10 cellular contexts compared by ENCODE assay signal in the genomic region with DNA sequence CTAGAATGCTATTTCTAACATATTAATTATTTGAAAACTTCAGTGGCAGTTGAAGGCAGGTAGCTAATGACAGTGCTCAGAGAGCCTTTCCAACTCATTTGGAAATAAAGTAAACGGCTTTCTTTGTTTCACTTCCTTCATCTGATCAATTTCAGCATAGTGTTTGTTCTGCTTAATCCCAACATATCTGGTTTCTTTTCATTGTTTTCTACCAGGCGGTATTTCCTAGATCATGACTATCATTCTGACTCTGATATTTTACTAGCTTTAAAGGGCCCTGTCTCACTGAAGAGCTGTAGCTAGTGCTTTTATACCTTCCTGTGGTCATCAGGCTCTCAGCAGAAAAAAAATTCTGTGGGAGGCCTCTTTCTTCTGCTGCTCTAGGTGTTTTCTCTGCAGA.
DNase-seq lines count a peak whose midpoint lies in the region; ATAC-seq and TF ChIP-seq lines count a peak whose summit lies in the region.
"Had no signal": no experiment of that assay in that cellular context is flagged by ENCODE, and none has a peak within 500 bp of the region (broad histone marks: within the 10 kb centered on the region; RNA-seq: fewer than 3 reads in every experiment).

No MANE protein-coding gene starts in this region.

- H3K27ac Mint-ChIP-seq in activated T-cell treated with anti-CD3 and anti-CD28 coated beads, Interleukin-2, amount 50 U/mL, for 72 hours = no peak overlapping the region

- H3K4me3 Mint-ChIP-seq in activated T-cell treated with anti-CD3 and anti-CD28 coated beads, Interleukin-2, amount 50 U/mL, for 72 hours = no peak overlapping the region

- H3K9me3 ChIP-seq in DOHH2 (ENCODE audit: control insufficient read depth, insufficient read depth, low read length) = peaks cover 3% of the 10 kb centered on the region; the same call in 1 of the 2 replicates

- H3K36me3 ChIP-seq in DOHH2 (ENCODE audit: control insufficient read depth, low read length) = no peaks in the 10 kb centered on the region

- H3K4me1 Mint-ChIP-seq in activated T-cell treated with anti-CD3 and anti-CD28 coated beads, Interleukin-2, amount 50 U/mL, for 72 hours (ENCODE audit: low read depth) = no peaks in the 10 kb centered on the region

- no peaks in the 10 kb centered on the region for H4K20me1 ChIP-seq in DOHH2 (ENCODE audit: control insufficient read depth, insufficient read depth, low read depth, low read length)

- no peaks in the 10 kb centered on the region for H3K9me3 Mint-ChIP-seq in activated T-cell treated with anti-CD3 and anti-CD28 coated beads, Interleukin-2, amount 50 U/mL, for 72 hours

- peak; percentile 96 for DNase-seq in MV-4-11 (lab: John Stamatoyannopoulos, UW)
- no peak for DNase-seq in NCI-H1417 treated with DMSO at 0.1 percent for 48 hours (lab: John Stamatoyannopoulos, UW)
- no peak for DNase-seq in stimulated activated naive CD8-positive, alpha-beta T cell treated with anti-CD3 and anti-CD28 coated beads, Interleukin-15, Interleukin-2, amounts not matched to agents 100 U/mL and 50 U/mL, for 24 hours
- no peak for DNase-seq in activated T-cell treated with anti-CD3 and anti-CD28 coated beads, Interleukin-2, amount 50 U/mL, for 72 hours
- DNase-seq in NCI-H446 (lab: John Stamatoyannopoulos, UW) = no peak
- DNase-seq: activated CD8-positive, alpha-beta memory T cell treated with anti-CD3 and anti-CD28 coated beads for 24 hours; Karpas-422 had no signal

- H3K9me2 ChIP-seq in DOHH2 (replicated peaks; ENCODE audit: control insufficient read depth, low read length) = no peaks in the 10 kb centered on the region

- H3K27me3 Mint-ChIP-seq in activated T-cell treated with anti-CD3 and anti-CD28 coated beads, Interleukin-2, amount 50 U/mL, for 72 hours (ENCODE audit: low read depth) = peaks cover 12% of the 10 kb centered on the region

- H3K27ac ChIP-seq in DOHH2 (ENCODE audit: low read depth, low read length) = no peak overlapping the region

- H3K36me3 Mint-ChIP-seq in activated T-cell treated with anti-CD3 and anti-CD28 coated beads, Interleukin-2, amount 50 U/mL, for 72 hours (ENCODE audit: insufficient read depth in 2 of 2) = no peaks in the 10 kb centered on the region

- H3K4me2 ChIP-seq in DOHH2 (ENCODE audit: low read length) = 0 out of 2 replicates have a peak overlapping the region, but pooled peaks have one; percentile 0

- no peaks in the 10 kb centered on the region for H3F3A ChIP-seq in DOHH2 (ENCODE audit: control insufficient read depth, insufficient read depth)

- ATAC-seq in GM19395 (IDR thresholded peaks at IDR 0.05; ENCODE audit: unreplicated experiment) = peak; percentile 88
- ATAC-seq in HG02938 (IDR thresholded peaks at IDR 0.05; ENCODE audit: unreplicated experiment) = peak; percentile 89
- ATAC-seq in stimulated activated naive CD8-positive, alpha-beta T cell treated with anti-CD3 and anti-CD28 coated beads, Interleukin-15, Interleukin-2, amounts not matched to agents 100 U/mL and 50 U/mL, for 24 hours = no peak
- ATAC-seq in activated T-cell treated with anti-CD3 and anti-CD28 coated beads, Interleukin-2, amount 50 U/mL, for 72 hours (replicated peaks in 1 of 2) = no peak

- peaks cover 11% of the 10 kb centered on the region for H3K4me1 ChIP-seq in DOHH2 (ENCODE audit: control insufficient read depth, low read length)

- H3K79me2 ChIP-seq in DOHH2 (ENCODE audit: control insufficient read depth, low read length) = no peaks in the 10 kb centered on the region

- TF ChIP-seq CTCF in DOHH2 (IDR thresholded peaks at IDR 0.05; ENCODE audit: low read depth, low read length, poor library complexity, severe bottlenecking) = no peak

- H3K4me3 ChIP-seq in DOHH2 (ENCODE audit: low read length) = no peak overlapping the region

- H3K27me3 ChIP-seq in DOHH2 (ENCODE audit: control insufficient read depth, low read length) = no peaks in the 10 kb centered on the region

Comparison
In these comparisons a context has a peak if more than half of its experiments do, and no peak if none do; other contexts are left out.
1. ATAC-seq: peak in GM19395 (single experiment) and HG02938 (single experiment); none in stimulated activated naive CD8-positive, alpha-beta T cell treated with anti-CD3 and anti-CD28 coated beads, Interleukin-15, Interleukin-2, amounts not matched to agents 100 U/mL and 50 U/mL, for 24 hours (single experiment) and activated T-cell treated with anti-CD3 and anti-CD28 coated beads, Interleukin-2, amount 50 U/mL, for 72 hours (0 of 2).